In genomic region chr19:15297416-15298224, GRCh38 we compare ENCODE assay signal across 9 cellular contexts. TPM values are rescaled to one million over a fixed set of nuclear protein-coding genes. Genes with fewer than 3 reads are reported as not detected.
A peak's percentile ranks its signal among the peaks of the same experiment; 100 is the strongest.
DNase-seq lines count a peak whose midpoint lies in the region; ATAC-seq and TF ChIP-seq lines count a peak whose summit lies in the region.
"Had no signal": no experiment of that assay in that cellular context is flagged by ENCODE, and none has a peak within 500 bp of the region (broad histone marks: within the 10 kb centered on the region; RNA-seq: fewer than 3 reads in every experiment).

No MANE protein-coding gene starts in this region.

- H3K9me3 ChIP-seq in cardiac muscle cell (ENCODE audit: low read depth) (no peaks in the 10 kb centered on the region), heart right ventricle (no peaks in the 10 kb centered on the region)

- H3K4me1 Mint-ChIP-seq in T-helper 2 cell treated with Interferon-gamma antibody and Interleukin-4, amounts not matched to agents 5 μg/mL and 100 μg/mL, for 36 hours (ENCODE audit: low read depth) = peaks cover 71% of the 10 kb centered on the region
- peaks cover 91% of the 10 kb centered on the region for H3K4me1 Mint-ChIP-seq in stimulated activated effector memory CD8-positive, alpha-beta T cell treated with anti-CD3 and anti-CD28 coated beads, Interleukin-12 subunit alpha, Interleukin-12 subunit beta, amount 100 ng/mL, for 72 hours

- no peaks in the 10 kb centered on the region for H3K27me3 ChIP-seq in cardiac muscle cell
- no peaks in the 10 kb centered on the region for H3K27me3 ChIP-seq in heart right ventricle

- peak overlapping the region; percentile 79 for H3K27ac Mint-ChIP-seq in T-helper 2 cell treated with Interferon-gamma antibody and Interleukin-4, amounts not matched to agents 5 μg/mL and 100 μg/mL, for 36 hours
- peak overlapping the region; percentile 88 for H3K27ac Mint-ChIP-seq in stimulated activated effector memory CD8-positive, alpha-beta T cell treated with anti-CD3 and anti-CD28 coated beads, Interleukin-12 subunit alpha, Interleukin-12 subunit beta, amount 100 ng/mL, for 72 hours

- H3K4me3 Mint-ChIP-seq in T-helper 2 cell treated with Interferon-gamma antibody and Interleukin-4, amounts not matched to agents 5 μg/mL and 100 μg/mL, for 36 hours = peak overlapping the region; percentile 47
- peak overlapping the region; percentile 16 for H3K4me3 Mint-ChIP-seq in stimulated activated effector memory CD8-positive, alpha-beta T cell treated with anti-CD3 and anti-CD28 coated beads, Interleukin-12 subunit alpha, Interleukin-12 subunit beta, amount 100 ng/mL, for 72 hours

- H3K9me3 Mint-ChIP-seq in T-helper 2 cell treated with Interferon-gamma antibody and Interleukin-4, amounts not matched to agents 5 μg/mL and 100 μg/mL, for 36 hours = no peaks in the 10 kb centered on the region
- no peaks in the 10 kb centered on the region for H3K9me3 Mint-ChIP-seq in stimulated activated effector memory CD8-positive, alpha-beta T cell treated with anti-CD3 and anti-CD28 coated beads, Interleukin-12 subunit alpha, Interleukin-12 subunit beta, amount 100 ng/mL, for 72 hours

- 52 to 54% methylated on average over 10 of the region's 10 CpGs for WGBS in heart right ventricle, 2 donors

- peak in 1 of 2 donors; percentile 57 for DNase-seq in cardiac muscle cell (ENCODE audit: low read depth in 1 of 2, low spot score in 1 of 2)
- DNase-seq in left ventricle myocardium superior = no peak
- DNase-seq in T-helper 2 cell treated with Interferon-gamma antibody and Interleukin-4, amounts not matched to agents 5 μg/mL and 100 μg/mL, for 36 hours (ENCODE audit: low spot score) = no peak
- peak; percentile 96 for DNase-seq in fibroblast of villous mesenchyme (ENCODE audit: low read depth)
- no peak for DNase-seq in stimulated activated effector memory CD8-positive, alpha-beta T cell treated with anti-CD3 and anti-CD28 coated beads, Interleukin-12 subunit alpha, Interleukin-12 subunit beta, amount 100 ng/mL, for 72 hours (ENCODE audit: low spot score in 2 of 2)
- no peak for DNase-seq in heart right ventricle

- H3K27ac ChIP-seq in cardiac muscle cell (peak overlapping the region; percentile 89), heart right ventricle (peak overlapping the region in 2 of 10 donors; percentile 53 to 60)

- peaks cover 15% of the 10 kb centered on the region for H3K36me3 Mint-ChIP-seq in T-helper 2 cell treated with Interferon-gamma antibody and Interleukin-4, amounts not matched to agents 5 μg/mL and 100 μg/mL, for 36 hours (ENCODE audit: low read depth)
- H3K36me3 Mint-ChIP-seq in stimulated activated effector memory CD8-positive, alpha-beta T cell treated with anti-CD3 and anti-CD28 coated beads, Interleukin-12 subunit alpha, Interleukin-12 subunit beta, amount 100 ng/mL, for 72 hours = peaks cover 39% of the 10 kb centered on the region

- no peaks in the 10 kb centered on the region for H3K27me3 Mint-ChIP-seq in T-helper 2 cell treated with Interferon-gamma antibody and Interleukin-4, amounts not matched to agents 5 μg/mL and 100 μg/mL, for 36 hours (ENCODE audit: low read depth)

- H3K36me3 ChIP-seq in cardiac muscle cell (no peaks in the 10 kb centered on the region), heart right ventricle (peaks cover 0 to 9% (median 0%) of the 10 kb centered on the region in 9 donors)

- H3K4me1 ChIP-seq in cardiac muscle cell (ENCODE audit: low read depth) (peaks cover 67% of the 10 kb centered on the region), heart right ventricle (peaks cover 48 to 100% (median 94%) of the 10 kb centered on the region in 9 donors)

- ATAC-seq in left ventricle myocardium superior (no peak), heart right ventricle (no peak), GM21515 (IDR thresholded peaks at IDR 0.05; ENCODE audit: unreplicated experiment) (no peak), HG02763 (IDR thresholded peaks at IDR 0.05; ENCODE audit: unreplicated experiment) (no peak)
- no peak for ATAC-seq in stimulated activated effector memory CD8-positive, alpha-beta T cell treated with anti-CD3 and anti-CD28 coated beads, Interleukin-12 subunit alpha, Interleukin-12 subunit beta, amount 100 ng/mL, for 72 hours
- ATAC-seq: GM12878 had no signal

- no peak overlapping the region for H3K4me3 ChIP-seq in cardiac muscle cell
- peak overlapping the region; percentile 12 for H3K4me3 ChIP-seq in fibroblast of villous mesenchyme (ENCODE audit: low read depth, low read length)
- no peak overlapping the region for H3K4me3 ChIP-seq in heart right ventricle
- H3K4me3 ChIP-seq: GM12878 had no signal

- TF ChIP-seq CTCF in cardiac muscle cell (IDR thresholded peaks at IDR 0.05; ENCODE audit: low read depth, low read length) (peak; percentile 18), fibroblast of villous mesenchyme (IDR thresholded peaks at IDR 0.05; ENCODE audit: insufficient read depth, low read depth, low read length) (peak; percentile 10), heart right ventricle (IDR thresholded peaks at IDR 0.05) (no peak)

- intact Hi-C loops in left ventricle myocardium superior (cut with micrococcal nuclease) = no loop called here
- intact Hi-C loops in heart right ventricle (cut with DNase I) = no loop called here

RNA-seq across cellular contexts. Expression of gene BRD4, which starts 34.7 kb away (rescaled TPM):
- total RNA-seq in cardiac muscle cell = 25.9 and 42.5 TPM in 2 replicates
- polyA plus RNA-seq in cardiac muscle cell = 86.1 and 109 TPM in 2 replicates
- 67.4 TPM for total RNA-seq in left ventricle myocardium superior
- 25.8 and 26.3 TPM in 2 replicates for total RNA-seq in fibroblast of villous mesenchyme
- 10 to 100 TPM; 51.6 to 85.1 (median 54.7) TPM for total RNA-seq in heart right ventricle
- polyA plus RNA-seq in heart right ventricle = 10 to 100 TPM; 31.2 to 34.8 TPM

Comparison
In these comparisons a context has a peak if more than half of its experiments do, and no peak if none do; other contexts are left out.
1. CTCF ChIP-seq: peak in cardiac muscle cell (single experiment) and fibroblast of villous mesenchyme (single experiment); none in heart right ventricle (0 of 9).